9 cellular contexts compared by ENCODE assay signal in genomic region chr4:44629280-44629866, GRCh38. TPM values are rescaled to one million over a fixed set of nuclear protein-coding genes. Genes with fewer than 3 reads are reported as not detected.
DNase-seq lines count a peak whose midpoint lies in the region; ATAC-seq and TF ChIP-seq lines count a peak whose summit lies in the region.
"Had no signal": no experiment of that assay in that cellular context is flagged by ENCODE, and none has a peak within 500 bp of the region (broad histone marks: within the 10 kb centered on the region; RNA-seq: fewer than 3 reads in every experiment).

No MANE protein-coding gene starts in this region.

- H3K4me1 Mint-ChIP-seq in Calu3 (ENCODE audit: low read depth, unreplicated experiment) (no peaks in the 10 kb centered on the region), natural killer cell (peaks cover 0 to 4% of the 10 kb centered on the region in 2 donors)

- TF ChIP-seq POLR2A in esophagus squamous epithelium (IDR thresholded peaks at IDR 0.05): no peak

- H3K36me3 Mint-ChIP-seq in Calu3 (ENCODE audit: insufficient read depth, unreplicated experiment) (no peaks in the 10 kb centered on the region), natural killer cell (no peaks in the 10 kb centered on the region)
- H3K36me3 Mint-ChIP-seq: activated naive CD4-positive, alpha-beta T cell treated with anti-CD3 and anti-CD28 coated beads, Interleukin-2, amount 50 U/mL, for 24 hours had no signal

- H3K9me3 Mint-ChIP-seq in Calu3 (ENCODE audit: low read depth, unreplicated experiment): no peaks in the 10 kb centered on the region
- H3K9me3 Mint-ChIP-seq in natural killer cell: no peaks in the 10 kb centered on the region
- H3K9me3 Mint-ChIP-seq: activated naive CD4-positive, alpha-beta T cell treated with anti-CD3 and anti-CD28 coated beads, Interleukin-2, amount 50 U/mL, for 24 hours had no signal

- DNase-seq in Calu3 (peak; percentile 30), GM19240 (ENCODE audit: insufficient read length, low spot score) (peak; percentile 7), NCI-H2196 treated with DMSO at 0.1 percent for 48 hours (lab: John Stamatoyannopoulos, UW; ENCODE audit: unreplicated experiment) (peak; percentile 21), esophagus squamous epithelium (lab: John Stamatoyannopoulos, UW) (no peak), natural killer cell (no peak), posterior vena cava (ENCODE audit: low spot score) (no peak)
- DNase-seq in activated CD4-positive, alpha-beta T cell treated with anti-CD3 and anti-CD28 coated beads for 48 hours: peak; percentile 44

- H3K27me3 ChIP-seq in esophagus squamous epithelium: peaks cover 0 to 4% (median 0%) of the 10 kb centered on the region in 4 donors

- CTCF ChIA-PET in Calu3 (lab: Charles Lee): no interaction called here

- TF ChIP-seq CTCF in Calu3 (IDR thresholded peaks at IDR 0.05; ENCODE audit: unreplicated experiment) (no peak), esophagus squamous epithelium (IDR thresholded peaks at IDR 0.05) (peak; percentile 27 to 57 (median 42)), natural killer cell (IDR thresholded peaks at IDR 0.05) (peak; percentile 66)

- no peaks in the 10 kb centered on the region for H3K4me1 ChIP-seq in esophagus squamous epithelium

- no peaks in the 10 kb centered on the region for H3K36me3 ChIP-seq in esophagus squamous epithelium

- H3K9me3 ChIP-seq in esophagus squamous epithelium: no peaks in the 10 kb centered on the region

- H3K27ac ChIP-seq in esophagus squamous epithelium: no peak overlapping the region

- H3K4me3 Mint-ChIP-seq in Calu3 (ENCODE audit: low read depth, unreplicated experiment) (no peak overlapping the region), natural killer cell (no peak overlapping the region)
- H3K4me3 Mint-ChIP-seq: activated naive CD4-positive, alpha-beta T cell treated with anti-CD3 and anti-CD28 coated beads, Interleukin-2, amount 50 U/mL, for 24 hours had no signal

- no peaks in the 10 kb centered on the region for H3K27me3 Mint-ChIP-seq in Calu3 (ENCODE audit: unreplicated experiment)
- peaks cover 0 to 14% of the 10 kb centered on the region in 2 donors for H3K27me3 Mint-ChIP-seq in natural killer cell (ENCODE audit: low read depth in 2 of 2)

- no peak overlapping the region for H3K4me3 ChIP-seq in esophagus squamous epithelium

- ATAC-seq in HG03135 (IDR thresholded peaks at IDR 0.05; ENCODE audit: unreplicated experiment): peak; percentile 95
- ATAC-seq in natural killer cell: peak; percentile 57 to 83 (median 80)

- intact Hi-C loops in Calu3 (cut with micrococcal nuclease; ENCODE audit: unreplicated experiment) (loop anchor here (1.0 kb wide), 1 partner anchor 1634 kb away; no protein-coding TSS in a partner anchor), esophagus squamous epithelium (cut with DNase I) (no loop called here), natural killer cell (cut with micrococcal nuclease) (no loop called here), posterior vena cava (cut with DNase I) (no loop called here)

- no TSS peak for BruUV-seq in Calu3 (replicated peaks; lab: Mats Ljungman, UMichigan)

- 0 to 4% methylated on average over 2 of the region's 2 CpGs for WGBS in esophagus squamous epithelium, 2 donors

- H3K27ac Mint-ChIP-seq in Calu3 (ENCODE audit: unreplicated experiment) (no peak overlapping the region), natural killer cell (no peak overlapping the region)
- H3K27ac Mint-ChIP-seq: activated naive CD4-positive, alpha-beta T cell treated with anti-CD3 and anti-CD28 coated beads, Interleukin-2, amount 50 U/mL, for 24 hours had no signal

RNA-seq across cellular contexts. Expression of gene YIPF7, which starts 22.1 kb away (rescaled TPM):
- total RNA-seq in Calu3 (2022) (0.73 TPM in 1 of 2 replicates, not detected in the other), esophagus squamous epithelium (not detected), natural killer cell (under 1 TPM in 1 of 3 donors, not detected in 2; 0.50 TPM), posterior vena cava (not detected)

RNA-seq across cellular contexts. Expression of gene GUF1, which starts 48.8 kb away (rescaled TPM):
- total RNA-seq in Calu3 (2022) (12.1 and 12.9 TPM in 2 replicates), esophagus squamous epithelium (10 to 100 TPM; 15.3 to 21.7 (median 17.4) TPM), natural killer cell (10 to 100 TPM; 14.1 to 17.9 (median 15.2) TPM), posterior vena cava (10 to 100 TPM; 12.9 to 19.5 TPM)

Comparison
In these comparisons a context has a peak if more than half of its experiments do, and no peak if none do; other contexts are left out.
1. DNase-seq: peak in Calu3 (single experiment), GM19240 (single experiment), NCI-H2196 treated with DMSO at 0.1 percent for 48 hours (single experiment) and activated CD4-positive, alpha-beta T cell treated with anti-CD3 and anti-CD28 coated beads for 48 hours (single experiment); none in esophagus squamous epithelium (single experiment), natural killer cell (single experiment) and posterior vena cava (single experiment).